Comparison of ENCODE assay signal across 13 cellular contexts in the genomic region with DNA sequence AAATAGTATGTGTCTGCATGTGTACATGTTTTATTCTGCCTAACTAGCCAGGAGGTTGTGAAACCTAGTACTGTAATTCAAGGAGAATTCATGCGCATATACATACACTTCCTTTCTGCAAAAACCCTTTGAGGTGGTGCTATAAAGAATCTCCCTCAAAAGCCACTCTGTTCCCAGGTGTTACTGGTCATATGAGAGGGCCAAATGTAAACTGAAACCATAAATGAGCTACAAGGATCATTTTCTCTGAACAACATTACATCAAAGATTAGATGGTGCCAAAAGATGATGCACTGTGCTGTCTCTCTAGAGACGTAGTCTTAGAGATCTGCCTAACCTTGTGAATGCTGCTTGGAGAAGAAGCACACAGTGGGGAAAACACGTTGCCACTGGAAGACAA. TPM values are rescaled to one million over a fixed set of nuclear protein-coding genes. Genes with fewer than 3 reads are reported as not detected.
DNase-seq lines count a peak whose midpoint lies in the region; ATAC-seq lines count a peak whose summit lies in the region.
"Had no signal": no experiment of that assay in that cellular context is flagged by ENCODE, and none has a peak within 500 bp of the region (broad histone marks: within the 10 kb centered on the region; RNA-seq: fewer than 3 reads in every experiment).

No MANE protein-coding gene starts in this region.

- no peak for DNase-seq in activated naive CD4-positive, alpha-beta T cell treated with anti-CD3 and anti-CD28 coated beads, Interleukin-2, amount 10 ng/mL, durations not matched to agents 7 days and 5 days
- DNase-seq in activated naive CD4-positive, alpha-beta T cell treated with anti-CD3 and anti-CD28 coated beads for 36 hours = no peak
- no peak for DNase-seq in activated naive CD8-positive, alpha-beta T cell treated with anti-CD3 and anti-CD28 coated beads, Interleukin-2, amount 50 U/mL, for 24 hours
- no peak for DNase-seq in activated gamma-delta T cell treated with Interleukin-2 at 50 U/mL for 16 hours
- DNase-seq in SKM-1 treated with dmso at 0.1 percent for 144 hours (lab: John Stamatoyannopoulos, UW; ENCODE audit: unreplicated experiment) = no peak
- DNase-seq: cerebellar nuclear complex, NCI-H1417 treated with DMSO at 0.1 percent for 48 hours, nucleus accumbens had no signal

- 4% methylated on average over 3 of the region's 3 CpGs for WGBS in thymus

- no peaks in the 10 kb centered on the region for H3K27me3 ChIP-seq in thymus (ENCODE audit: control insufficient read depth, insufficient read depth)
- H3K27me3 ChIP-seq: hepatocyte had no signal

- H3K27ac ChIP-seq in thymus (ENCODE audit: low read depth) = peak overlapping the region; percentile 74
- H3K27ac ChIP-seq: C4-2B had no signal

- peaks cover 43% of the 10 kb centered on the region for H3K4me1 ChIP-seq in thymus (ENCODE audit: control insufficient read depth, insufficient read depth, low read length)

- H3K36me3 Mint-ChIP-seq in activated naive CD4-positive, alpha-beta T cell treated with anti-CD3 and anti-CD28 coated beads, Interleukin-2, amount 10 ng/mL, durations not matched to agents 7 days and 5 days = peaks cover 1% of the 10 kb centered on the region
- no peaks in the 10 kb centered on the region for H3K36me3 Mint-ChIP-seq in activated naive CD4-positive, alpha-beta T cell treated with anti-CD3 and anti-CD28 coated beads for 36 hours (ENCODE audit: low read depth)
- no peaks in the 10 kb centered on the region for H3K36me3 Mint-ChIP-seq in activated naive CD8-positive, alpha-beta T cell treated with anti-CD3 and anti-CD28 coated beads, Interleukin-2, amount 50 U/mL, for 24 hours (ENCODE audit: low read depth)

- peaks cover 16% of the 10 kb centered on the region for H3K27me3 Mint-ChIP-seq in activated naive CD4-positive, alpha-beta T cell treated with anti-CD3 and anti-CD28 coated beads, Interleukin-2, amount 10 ng/mL, durations not matched to agents 7 days and 5 days
- no peaks in the 10 kb centered on the region for H3K27me3 Mint-ChIP-seq in activated naive CD4-positive, alpha-beta T cell treated with anti-CD3 and anti-CD28 coated beads for 36 hours (ENCODE audit: low read depth)
- H3K27me3 Mint-ChIP-seq in activated naive CD8-positive, alpha-beta T cell treated with anti-CD3 and anti-CD28 coated beads, Interleukin-2, amount 50 U/mL, for 24 hours = no peaks in the 10 kb centered on the region

- ATAC-seq in HG03457 (IDR thresholded peaks at IDR 0.05; ENCODE audit: unreplicated experiment) (peak; percentile 50), GM21825 (IDR thresholded peaks at IDR 0.05; ENCODE audit: unreplicated experiment) (no peak)
- ATAC-seq in activated naive CD8-positive, alpha-beta T cell treated with anti-CD3 and anti-CD28 coated beads, Interleukin-2, amount 50 U/mL, for 24 hours = peak; percentile 49

- H3K4me1 Mint-ChIP-seq in activated naive CD4-positive, alpha-beta T cell treated with anti-CD3 and anti-CD28 coated beads, Interleukin-2, amount 10 ng/mL, durations not matched to agents 7 days and 5 days = peaks cover 25% of the 10 kb centered on the region
- H3K4me1 Mint-ChIP-seq in activated naive CD4-positive, alpha-beta T cell treated with anti-CD3 and anti-CD28 coated beads for 36 hours (ENCODE audit: low read depth) = peaks cover 4% of the 10 kb centered on the region
- peaks cover 14% of the 10 kb centered on the region for H3K4me1 Mint-ChIP-seq in activated naive CD8-positive, alpha-beta T cell treated with anti-CD3 and anti-CD28 coated beads, Interleukin-2, amount 50 U/mL, for 24 hours

- no peaks in the 10 kb centered on the region for H3K9me3 Mint-ChIP-seq in activated naive CD4-positive, alpha-beta T cell treated with anti-CD3 and anti-CD28 coated beads, Interleukin-2, amount 10 ng/mL, durations not matched to agents 7 days and 5 days
- no peaks in the 10 kb centered on the region for H3K9me3 Mint-ChIP-seq in activated naive CD4-positive, alpha-beta T cell treated with anti-CD3 and anti-CD28 coated beads for 36 hours
- H3K9me3 Mint-ChIP-seq in activated naive CD8-positive, alpha-beta T cell treated with anti-CD3 and anti-CD28 coated beads, Interleukin-2, amount 50 U/mL, for 24 hours = no peaks in the 10 kb centered on the region

- intact Hi-C loops in activated naive CD4-positive, alpha-beta T cell treated with anti-CD3 and anti-CD28 coated beads for 36 hours (cut with micrococcal nuclease) = no loop called here

- H3K9me3 ChIP-seq in thymus (ENCODE audit: control insufficient read depth) = no peaks in the 10 kb centered on the region

- CTCF ChIA-PET in activated naive CD4-positive, alpha-beta T cell treated with anti-CD3 and anti-CD28 coated beads, Interleukin-2, amount 10 ng/mL, durations not matched to agents 7 days and 5 days (lab: Charles Lee) = interaction anchor here (1.5 kb wide), 1 partner anchor 16 kb away, joined by 3 read pairs; the partner anchor contains the start of gene NREP
- CTCF ChIA-PET in activated naive CD4-positive, alpha-beta T cell treated with anti-CD3 and anti-CD28 coated beads for 36 hours (lab: Charles Lee) = no interaction called here

- peak overlapping the region; percentile 4 for H3K4me3 Mint-ChIP-seq in activated naive CD4-positive, alpha-beta T cell treated with anti-CD3 and anti-CD28 coated beads, Interleukin-2, amount 10 ng/mL, durations not matched to agents 7 days and 5 days
- no peak overlapping the region for H3K4me3 Mint-ChIP-seq in activated naive CD4-positive, alpha-beta T cell treated with anti-CD3 and anti-CD28 coated beads for 36 hours
- no peak overlapping the region for H3K4me3 Mint-ChIP-seq in activated naive CD8-positive, alpha-beta T cell treated with anti-CD3 and anti-CD28 coated beads, Interleukin-2, amount 50 U/mL, for 24 hours

- peak overlapping the region; percentile 79 for H3K27ac Mint-ChIP-seq in activated naive CD4-positive, alpha-beta T cell treated with anti-CD3 and anti-CD28 coated beads, Interleukin-2, amount 10 ng/mL, durations not matched to agents 7 days and 5 days
- H3K27ac Mint-ChIP-seq in activated naive CD4-positive, alpha-beta T cell treated with anti-CD3 and anti-CD28 coated beads for 36 hours = no peak overlapping the region
- H3K27ac Mint-ChIP-seq in activated naive CD8-positive, alpha-beta T cell treated with anti-CD3 and anti-CD28 coated beads, Interleukin-2, amount 50 U/mL, for 24 hours = no peak overlapping the region

- peak overlapping the region; percentile 11 for H3K4me3 ChIP-seq in thymus (ENCODE audit: low read length)
- H3K4me3 ChIP-seq: hepatocyte had no signal

- H3K36me3 ChIP-seq in thymus (ENCODE audit: control insufficient read depth, insufficient read depth) = no peaks in the 10 kb centered on the region

RNA-seq across cellular contexts. Expression of gene NREP, which starts 15.7 kb away (rescaled TPM):
- 1 to 10 TPM; 6.8 to 7.3 TPM for total RNA-seq in activated naive CD4-positive, alpha-beta T cell treated with anti-CD3 and anti-CD28 coated beads for 36 hours
- 76.6 TPM for polyA plus RNA-seq in thymus
